In genomic region chr4:147736458-147736857, GRCh38 we compare ENCODE assay signal across 12 cellular contexts. TPM values are rescaled to one million over a fixed set of nuclear protein-coding genes. Genes with fewer than 3 reads are reported as not detected.
A peak's percentile ranks its signal among the peaks of the same experiment; 100 is the strongest.
DNase-seq lines count a peak whose midpoint lies in the region; ATAC-seq and TF ChIP-seq lines count a peak whose summit lies in the region.
"Had no signal": no experiment of that assay in that cellular context is flagged by ENCODE, and none has a peak within 500 bp of the region (broad histone marks: within the 10 kb centered on the region; RNA-seq: fewer than 3 reads in every experiment).

No MANE protein-coding gene starts in this region.

- peak overlapping the region; percentile 14 for H3K4me3 Mint-ChIP-seq in activated CD4-positive, alpha-beta T cell treated with anti-CD3 and anti-CD28 coated beads, Interleukin-2, amount 10 ng/mL, durations not matched to agents 24 days and 14 days
- peak overlapping the region; percentile 92 for H3K4me3 Mint-ChIP-seq in activated T-helper 17 cell treated with anti-CD3 and anti-CD28 coated beads, Interleukin-2, amount 50 U/mL, for 72 hours
- H3K4me3 Mint-ChIP-seq in stimulated activated naive B cell treated with anti-CD40 and anti-IgM and Interleukin-4, amounts not matched to agents 10 μg/mL and 1 μg/mL and 100 μg/mL, for 72 hours = no peak overlapping the region

- no peaks in the 10 kb centered on the region for H3K9me3 Mint-ChIP-seq in activated CD4-positive, alpha-beta T cell treated with anti-CD3 and anti-CD28 coated beads, Interleukin-2, amount 10 ng/mL, durations not matched to agents 24 days and 14 days
- H3K9me3 Mint-ChIP-seq in activated T-helper 17 cell treated with anti-CD3 and anti-CD28 coated beads, Interleukin-2, amount 50 U/mL, for 72 hours = no peaks in the 10 kb centered on the region
- H3K9me3 Mint-ChIP-seq in stimulated activated naive B cell treated with anti-CD40 and anti-IgM and Interleukin-4, amounts not matched to agents 10 μg/mL and 1 μg/mL and 100 μg/mL, for 72 hours = no peaks in the 10 kb centered on the region

- H3K27me3 Mint-ChIP-seq in activated CD4-positive, alpha-beta T cell treated with anti-CD3 and anti-CD28 coated beads, Interleukin-2, amount 10 ng/mL, durations not matched to agents 24 days and 14 days = peaks cover 12% of the 10 kb centered on the region
- H3K27me3 Mint-ChIP-seq in activated T-helper 17 cell treated with anti-CD3 and anti-CD28 coated beads, Interleukin-2, amount 50 U/mL, for 72 hours = no peaks in the 10 kb centered on the region
- H3K27me3 Mint-ChIP-seq in stimulated activated naive B cell treated with anti-CD40 and anti-IgM and Interleukin-4, amounts not matched to agents 10 μg/mL and 1 μg/mL and 100 μg/mL, for 72 hours = peaks cover 37% of the 10 kb centered on the region in 2 donors

- H3K4me1 Mint-ChIP-seq in activated CD4-positive, alpha-beta T cell treated with anti-CD3 and anti-CD28 coated beads, Interleukin-2, amount 10 ng/mL, durations not matched to agents 24 days and 14 days = peaks cover 37% of the 10 kb centered on the region
- H3K4me1 Mint-ChIP-seq in activated T-helper 17 cell treated with anti-CD3 and anti-CD28 coated beads, Interleukin-2, amount 50 U/mL, for 72 hours = peaks cover 28% of the 10 kb centered on the region
- peaks cover 11 to 17% of the 10 kb centered on the region in 2 donors for H3K4me1 Mint-ChIP-seq in stimulated activated naive B cell treated with anti-CD40 and anti-IgM and Interleukin-4, amounts not matched to agents 10 μg/mL and 1 μg/mL and 100 μg/mL, for 72 hours

- H3K27ac ChIP-seq in foreskin keratinocyte = no peak overlapping the region
- no peak overlapping the region for H3K27ac ChIP-seq in stomach smooth muscle (ENCODE audit: low read length)
- no peak overlapping the region for H3K27ac ChIP-seq in WERI-Rb-1
- H3K27ac ChIP-seq: pancreas had no signal

- peak overlapping the region; percentile 17 to 98 for H3K4me3 ChIP-seq in stomach smooth muscle (ENCODE audit: low read length in 2 of 2)
- H3K4me3 ChIP-seq in WERI-Rb-1 (ENCODE audit: low read depth, low read length) = no peak overlapping the region
- H3K4me3 ChIP-seq: pancreas had no signal

- TF ChIP-seq CTCF in foreskin keratinocyte (conservative IDR thresholded peaks at IDR 0.05) (no peak), WERI-Rb-1 (IDR thresholded peaks at IDR 0.05; ENCODE audit: low read depth, low read length) (no peak)

- no peaks in the 10 kb centered on the region for H3K36me3 Mint-ChIP-seq in activated CD4-positive, alpha-beta T cell treated with anti-CD3 and anti-CD28 coated beads, Interleukin-2, amount 10 ng/mL, durations not matched to agents 24 days and 14 days (ENCODE audit: low read depth)
- no peaks in the 10 kb centered on the region for H3K36me3 Mint-ChIP-seq in activated T-helper 17 cell treated with anti-CD3 and anti-CD28 coated beads, Interleukin-2, amount 50 U/mL, for 72 hours (ENCODE audit: low read depth)
- no peaks in the 10 kb centered on the region for H3K36me3 Mint-ChIP-seq in stimulated activated naive B cell treated with anti-CD40 and anti-IgM and Interleukin-4, amounts not matched to agents 10 μg/mL and 1 μg/mL and 100 μg/mL, for 72 hours

- H3K36me3 ChIP-seq in stomach smooth muscle (ENCODE audit: control insufficient read depth in 2 of 2, insufficient read depth in 2 of 2, low read length in 2 of 2) (no peaks in the 10 kb centered on the region), WERI-Rb-1 (peaks cover 4% of the 10 kb centered on the region)
- H3K36me3 ChIP-seq: pancreas had no signal

- no peak for ATAC-seq in activated T-helper 17 cell treated with anti-CD3 and anti-CD28 coated beads, Interleukin-2, amount 50 U/mL, for 72 hours (replicated peaks)
- peak; percentile 42 for ATAC-seq in foreskin keratinocyte
- no peak for ATAC-seq in stimulated activated naive B cell treated with anti-CD40 and anti-IgM and Interleukin-4, amounts not matched to agents 10 μg/mL and 1 μg/mL and 100 μg/mL, for 72 hours (replicated peaks)
- ATAC-seq: pancreas had no signal

- H3K4me1 ChIP-seq in foreskin keratinocyte (peaks cover 34% of the 10 kb centered on the region), stomach smooth muscle (ENCODE audit: control insufficient read depth, insufficient read depth, low read length) (peaks cover 13% of the 10 kb centered on the region)

- intact Hi-C loops in activated CD4-positive, alpha-beta T cell treated with anti-CD3 and anti-CD28 coated beads, Interleukin-2, amount 10 ng/mL, durations not matched to agents 24 days and 14 days (cut with micrococcal nuclease) = loop anchor here (10.0 kb wide), 1 partner anchor 128 kb away; no protein-coding TSS in a partner anchor

- no peaks in the 10 kb centered on the region for H3K27me3 ChIP-seq in foreskin keratinocyte
- no peaks in the 10 kb centered on the region for H3K27me3 ChIP-seq in stomach smooth muscle (ENCODE audit: control insufficient read depth in 1 of 2, insufficient read depth in 2 of 2, low read length in 2 of 2)
- no peaks in the 10 kb centered on the region for H3K27me3 ChIP-seq in WERI-Rb-1 (ENCODE audit: insufficient read depth, low read depth, severe bottlenecking)
- H3K27me3 ChIP-seq: pancreas had no signal

- no peaks in the 10 kb centered on the region for H3K9me3 ChIP-seq in stomach smooth muscle (ENCODE audit: control insufficient read depth in 2 of 2, low read length in 2 of 2)
- H3K9me3 ChIP-seq in WERI-Rb-1 (ENCODE audit: severe bottlenecking) = no peaks in the 10 kb centered on the region
- H3K9me3 ChIP-seq: pancreas had no signal

- DNase-seq in activated CD4-positive, alpha-beta T cell treated with anti-CD3 and anti-CD28 coated beads, Interleukin-2, amount 10 ng/mL, durations not matched to agents 24 days and 14 days = no peak
- DNase-seq in activated CD4-positive, alpha-beta T cell treated with anti-CD3 and anti-CD28 coated beads, Interleukin-2, amount 50 U/mL, for 4 hours = no peak
- DNase-seq in foreskin keratinocyte = peak; percentile 64 to 85
- DNase-seq in iPS-NIHi11 (ENCODE audit: low spot score) = no peak
- no peak for DNase-seq in stimulated activated naive B cell treated with anti-CD40 and anti-IgM and Interleukin-4, amounts not matched to agents 10 μg/mL and 1 μg/mL and 100 μg/mL, for 72 hours
- no peak for DNase-seq in WERI-Rb-1
- DNase-seq: 8988T; activated CD4-positive, alpha-beta T cell treated with anti-CD3 and anti-CD28 coated beads for 48 hours; NCI-H1092 treated with DMSO at 0.1 percent for 48 hours; pancreas had no signal

- no peak overlapping the region for H3K27ac Mint-ChIP-seq in activated CD4-positive, alpha-beta T cell treated with anti-CD3 and anti-CD28 coated beads, Interleukin-2, amount 10 ng/mL, durations not matched to agents 24 days and 14 days
- no peak overlapping the region for H3K27ac Mint-ChIP-seq in activated T-helper 17 cell treated with anti-CD3 and anti-CD28 coated beads, Interleukin-2, amount 50 U/mL, for 72 hours
- H3K27ac Mint-ChIP-seq in stimulated activated naive B cell treated with anti-CD40 and anti-IgM and Interleukin-4, amounts not matched to agents 10 μg/mL and 1 μg/mL and 100 μg/mL, for 72 hours = no peak overlapping the region

- H3K9ac ChIP-seq in stomach smooth muscle (ENCODE audit: low read length in 2 of 2) = no peak overlapping the region

RNA-seq across cellular contexts. Expression of gene ARHGAP10, which starts 4.6 kb away (rescaled TPM):
- 7.4 and 8.3 TPM in 2 replicates for total RNA-seq in activated CD4-positive, alpha-beta T cell treated with anti-CD3 and anti-CD28 coated beads, Interleukin-2, amount 10 ng/mL, durations not matched to agents 24 days and 14 days
- 10 to 100 TPM; 11.1 to 14.7 TPM for total RNA-seq in activated T-helper 17 cell treated with anti-CD3 and anti-CD28 coated beads, Interleukin-2, amount 50 U/mL, for 72 hours
- 25.9 and 26.9 TPM in 2 replicates for total RNA-seq in foreskin keratinocyte
- polyA plus RNA-seq in foreskin keratinocyte = 18.2 and 18.8 TPM in 2 replicates

RNA-seq across cellular contexts. Expression of gene PRMT9, which starts 52.5 kb away (rescaled TPM):
- 8.1 TPM in 2 replicates for total RNA-seq in activated CD4-positive, alpha-beta T cell treated with anti-CD3 and anti-CD28 coated beads, Interleukin-2, amount 10 ng/mL, durations not matched to agents 24 days and 14 days
- total RNA-seq in activated T-helper 17 cell treated with anti-CD3 and anti-CD28 coated beads, Interleukin-2, amount 50 U/mL, for 72 hours = 1 to 10 TPM; 5.9 to 7.5 TPM
- total RNA-seq in foreskin keratinocyte = 6.5 and 6.8 TPM in 2 replicates
- polyA plus RNA-seq in foreskin keratinocyte = 2.9 and 4.1 TPM in 2 replicates

Comparison
In these comparisons a context has a peak if more than half of its experiments do, and no peak if none do; other contexts are left out.
1. DNase-seq: peak in foreskin keratinocyte (2 of 2); none in activated CD4-positive, alpha-beta T cell treated with anti-CD3 and anti-CD28 coated beads, Interleukin-2, amount 10 ng/mL, durations not matched to agents 24 days and 14 days (single experiment), activated CD4-positive, alpha-beta T cell treated with anti-CD3 and anti-CD28 coated beads, Interleukin-2, amount 50 U/mL, for 4 hours (0 of 2), iPS-NIHi11 (single experiment), stimulated activated naive B cell treated with anti-CD40 and anti-IgM and Interleukin-4, amounts not matched to agents 10 μg/mL and 1 μg/mL and 100 μg/mL, for 72 hours (single experiment) and WERI-Rb-1 (single experiment).
2. H3K4me3 Mint-ChIP-seq: peak in activated CD4-positive, alpha-beta T cell treated with anti-CD3 and anti-CD28 coated beads, Interleukin-2, amount 10 ng/mL, durations not matched to agents 24 days and 14 days (single experiment) and activated T-helper 17 cell treated with anti-CD3 and anti-CD28 coated beads, Interleukin-2, amount 50 U/mL, for 72 hours (single experiment); none in stimulated activated naive B cell treated with anti-CD40 and anti-IgM and Interleukin-4, amounts not matched to agents 10 μg/mL and 1 μg/mL and 100 μg/mL, for 72 hours (0 of 2).